Comparison of ENCODE assay signal across 8 cellular contexts in genomic region chr1:120122560-120122893, GRCh38. TPM values are rescaled to one million over a fixed set of nuclear protein-coding genes. Genes with fewer than 3 reads are reported as not detected.
DNase-seq lines count a peak whose midpoint lies in the region; ATAC-seq and TF ChIP-seq lines count a peak whose summit lies in the region.
"Not testable (repeated sequence)": the region's sequence is repeated elsewhere in the genome, so short reads cannot be mapped to it uniquely, and the experiment has no call there.

No MANE protein-coding gene starts in this region.

- DNase-seq in activated CD8-positive, alpha-beta T cell treated with anti-CD3 and anti-CD28 coated beads for 36 hours; mucosa of descending colon: not testable (repeated sequence)

- H3K27me3 Mint-ChIP-seq in activated CD8-positive, alpha-beta T cell treated with anti-CD3 and anti-CD28 coated beads for 36 hours, result not testable (repeated sequence)

- not testable (repeated sequence) for H3K9me3 Mint-ChIP-seq in activated CD8-positive, alpha-beta T cell treated with anti-CD3 and anti-CD28 coated beads for 36 hours

- peak overlapping the region; percentile 9 for H3K4me3 Mint-ChIP-seq in activated CD8-positive, alpha-beta T cell treated with anti-CD3 and anti-CD28 coated beads for 36 hours

- not testable (repeated sequence) for H3K27ac ChIP-seq in BLaER1

- not testable (repeated sequence) for H3K36me3 Mint-ChIP-seq in activated CD8-positive, alpha-beta T cell treated with anti-CD3 and anti-CD28 coated beads for 36 hours (ENCODE audit: low read depth)

- H3K4me3 ChIP-seq in BLaER1, mucosa of descending colon: not testable (repeated sequence)

- TF ChIP-seq CTCF in activated CD8-positive, alpha-beta T cell treated with anti-CD3 and anti-CD28 coated beads for 36 hours (IDR thresholded peaks at IDR 0.05); mucosa of descending colon (IDR thresholded peaks at IDR 0.05): not testable (repeated sequence)

- H3K4me2 ChIP-seq in BLaER1, result peak overlapping the region; percentile 27; the same call in 1 of the 2 replicates

- not testable (repeated sequence) for H3K9ac ChIP-seq in BLaER1

- H3K4me1 Mint-ChIP-seq in activated CD8-positive, alpha-beta T cell treated with anti-CD3 and anti-CD28 coated beads for 36 hours (ENCODE audit: low read depth), result peaks cover 19% of the 10 kb centered on the region

- H3K4me1 ChIP-seq in BLaER1, result peaks cover 28% of the 10 kb centered on the region
- not testable (repeated sequence) for H3K4me1 ChIP-seq in mucosa of descending colon (ENCODE audit: low read depth)

- CTCF ChIA-PET in activated CD8-positive, alpha-beta T cell treated with anti-CD3 and anti-CD28 coated beads for 36 hours (lab: Charles Lee), result not testable (repeated sequence)

- ATAC-seq in GM18868 (IDR thresholded peaks at IDR 0.05; ENCODE audit: unreplicated experiment) (peak; percentile 51), GM21360 (IDR thresholded peaks at IDR 0.05; ENCODE audit: unreplicated experiment) (peak; percentile 39), HG02642 (IDR thresholded peaks at IDR 0.05; ENCODE audit: poor library complexity, unreplicated experiment) (peak; percentile 55), HG03095 (IDR thresholded peaks at IDR 0.05; ENCODE audit: unreplicated experiment) (peak; percentile 52), HG03558 (IDR thresholded peaks at IDR 0.05; ENCODE audit: extremely low read depth, unreplicated experiment) (peak; percentile 20), mucosa of descending colon (peak; percentile 11)
- ATAC-seq in activated CD8-positive, alpha-beta T cell treated with anti-CD3 and anti-CD28 coated beads for 36 hours, result peak; percentile 21

- intact Hi-C loops in activated CD8-positive, alpha-beta T cell treated with anti-CD3 and anti-CD28 coated beads for 36 hours (cut with micrococcal nuclease); mucosa of descending colon (cut with DNase I, micrococcal nuclease): not testable (repeated sequence)

- POLR2A ChIA-PET in activated CD8-positive, alpha-beta T cell treated with anti-CD3 and anti-CD28 coated beads for 36 hours (lab: Charles Lee), result not testable (repeated sequence)

- not testable (repeated sequence) for H4K20me1 ChIP-seq in BLaER1

- not testable (repeated sequence) for H3K27me3 ChIP-seq in BLaER1

- H3K27ac Mint-ChIP-seq in activated CD8-positive, alpha-beta T cell treated with anti-CD3 and anti-CD28 coated beads for 36 hours, result not testable (repeated sequence)

- not testable (repeated sequence) for H3K9me3 ChIP-seq in BLaER1, mucosa of descending colon

- not testable (repeated sequence) for H3K36me3 ChIP-seq in BLaER1; mucosa of descending colon (ENCODE audit: low read depth)

RNA-seq across cellular contexts. Expression of gene NOTCH2, which starts 53.1 kb away (rescaled TPM):
- 10 to 100 TPM; 37.6 to 41.3 TPM for total RNA-seq in activated CD8-positive, alpha-beta T cell treated with anti-CD3 and anti-CD28 coated beads for 36 hours
- total RNA-seq in mucosa of descending colon, result 10 to 100 TPM; 57.7 to 99.3 (median 60.8) TPM

RNA-seq across cellular contexts. Expression of gene SEC22B, which starts 53.8 kb away (rescaled TPM):
- total RNA-seq in activated CD8-positive, alpha-beta T cell treated with anti-CD3 and anti-CD28 coated beads for 36 hours, result 10 to 100 TPM; 17.3 to 18.8 TPM
- 10 to 100 TPM; 25.0 to 29.2 (median 28.3) TPM for total RNA-seq in mucosa of descending colon
